Comparison of ENCODE assay signal across 8 cellular contexts in the genomic region with DNA sequence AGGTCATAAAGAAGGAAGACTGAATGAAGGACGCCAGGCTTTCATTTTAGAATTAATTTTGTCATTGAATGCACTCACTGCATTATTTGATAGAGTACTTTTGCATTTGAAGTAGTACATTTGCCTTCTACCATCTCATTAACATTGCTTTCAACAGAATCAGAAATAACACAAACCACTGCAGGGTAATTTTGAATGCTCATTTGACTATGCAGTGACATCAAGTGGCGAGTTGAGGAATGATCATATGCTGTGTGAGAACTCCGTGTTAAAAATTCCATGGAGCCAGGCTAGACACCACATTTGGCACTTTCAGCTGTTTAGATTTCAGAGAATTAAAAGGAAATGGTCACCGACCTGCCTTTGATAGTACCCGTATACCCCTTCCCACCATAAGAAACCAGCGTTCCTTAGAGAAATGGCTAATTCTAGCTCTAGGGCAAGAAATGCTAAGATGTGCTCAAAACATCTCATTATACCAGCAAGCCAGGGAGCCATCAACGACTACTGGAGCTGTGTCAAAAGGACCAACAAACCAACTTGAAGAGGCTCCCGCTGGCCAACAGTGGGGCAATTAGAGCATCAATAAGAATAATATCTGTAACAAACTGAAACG. TPM values are rescaled to one million over a fixed set of nuclear protein-coding genes. Genes with fewer than 3 reads are reported as not detected.
DNase-seq lines count a peak whose midpoint lies in the region; ATAC-seq and TF ChIP-seq lines count a peak whose summit lies in the region.

No MANE protein-coding gene starts in this region.

- POLR2A ChIA-PET in activated CD8-positive, alpha-beta T cell treated with anti-CD3 and anti-CD28 coated beads for 36 hours (lab: Charles Lee) = no interaction called here
- POLR2A ChIA-PET in activated CD8-positive, alpha-beta T cell treated with anti-CD3 and anti-CD28 coated beads, Interleukin-2, amount 10 ng/mL, durations not matched to agents 7 days and 5 days (lab: Charles Lee) = no interaction called here

- CTCF ChIA-PET in activated CD8-positive, alpha-beta T cell treated with anti-CD3 and anti-CD28 coated beads for 36 hours (lab: Charles Lee) = interaction anchor here (0.7 to 5.3 kb wide), 7 partner anchors 13 to 229 kb away, joined by 3 to 40 read pairs (median 4); a partner anchor contains a TSS
- CTCF ChIA-PET in activated CD8-positive, alpha-beta T cell treated with anti-CD3 and anti-CD28 coated beads, Interleukin-2, amount 10 ng/mL, durations not matched to agents 7 days and 5 days (lab: Charles Lee) = interaction anchor here (0.7 to 5.3 kb wide), 6 partner anchors 19 to 272 kb away, joined by 3 to 36 read pairs (median 8); no protein-coding TSS in a partner anchor

- H3K27me3 ChIP-seq in right lobe of liver = no peaks in the 10 kb centered on the region

- ATAC-seq in activated CD8-positive, alpha-beta T cell treated with anti-CD3 and anti-CD28 coated beads for 36 hours = no peak
- ATAC-seq in activated CD8-positive, alpha-beta T cell treated with anti-CD3 and anti-CD28 coated beads, Interleukin-2, amount 10 ng/mL, durations not matched to agents 7 days and 5 days = no peak
- ATAC-seq in right lobe of liver = peak; percentile 79 to 82 (median 82)
- ATAC-seq in GM19397 (IDR thresholded peaks at IDR 0.05; ENCODE audit: unreplicated experiment) = no peak
- no peak for ATAC-seq in HG02763 (IDR thresholded peaks at IDR 0.05; ENCODE audit: unreplicated experiment)

- peak; percentile 59 for TF ChIP-seq CTCF in activated CD8-positive, alpha-beta T cell treated with anti-CD3 and anti-CD28 coated beads for 36 hours (IDR thresholded peaks at IDR 0.05)
- TF ChIP-seq CTCF in right lobe of liver (IDR thresholded peaks at IDR 0.05) = peak; percentile 55 to 64 (median 58)

- intact Hi-C loops in activated CD8-positive, alpha-beta T cell treated with anti-CD3 and anti-CD28 coated beads for 36 hours (cut with micrococcal nuclease) = loop anchor here (2.0 kb wide), 1 partner anchor 67 kb away; no protein-coding TSS in a partner anchor
- intact Hi-C loops in right lobe of liver (cut with DNase I) = loop anchor here in 1 of 2 donors (10.0 kb wide), 1 partner anchor 69 kb away; no protein-coding TSS in a partner anchor

- no peak overlapping the region for H3K4me3 ChIP-seq in right lobe of liver

- no peaks in the 10 kb centered on the region for H3K9me3 Mint-ChIP-seq in activated CD8-positive, alpha-beta T cell treated with anti-CD3 and anti-CD28 coated beads for 36 hours
- no peaks in the 10 kb centered on the region for H3K9me3 Mint-ChIP-seq in activated CD8-positive, alpha-beta T cell treated with anti-CD3 and anti-CD28 coated beads, Interleukin-2, amount 10 ng/mL, durations not matched to agents 7 days and 5 days (ENCODE audit: insufficient read depth)

- no peak for TF ChIP-seq POLR2A in right lobe of liver (IDR thresholded peaks at IDR 0.05)

- no peaks in the 10 kb centered on the region for H3K4me1 ChIP-seq in right lobe of liver

- H3K4me3 Mint-ChIP-seq in activated CD8-positive, alpha-beta T cell treated with anti-CD3 and anti-CD28 coated beads for 36 hours = no peak overlapping the region
- no peak overlapping the region for H3K4me3 Mint-ChIP-seq in activated CD8-positive, alpha-beta T cell treated with anti-CD3 and anti-CD28 coated beads, Interleukin-2, amount 10 ng/mL, durations not matched to agents 7 days and 5 days

- peaks cover 0 to 86% (median 28%) of the 10 kb centered on the region in 4 donors for H3K36me3 ChIP-seq in right lobe of liver

- DNase-seq in activated CD8-positive, alpha-beta T cell treated with anti-CD3 and anti-CD28 coated beads for 36 hours = no peak
- no peak for DNase-seq in activated CD8-positive, alpha-beta T cell treated with anti-CD3 and anti-CD28 coated beads, Interleukin-2, amount 10 ng/mL, durations not matched to agents 7 days and 5 days
- DNase-seq in NCI-H446 treated with DMSO at 0.1 percent for 48 hours (lab: John Stamatoyannopoulos, UW) (peak; percentile 14), right lobe of liver (peak in 1 of 3 donors; percentile 23)
- DNase-seq in activated T-cell treated with anti-CD3 and anti-CD28 coated beads, Interleukin-2, amount 50 U/mL, for 48 hours = no peak

- 49% methylated on average over 9 of the region's 9 CpGs for WGBS in right lobe of liver (ENCODE audit: insufficient coverage, low coverage, low lambda C conversion rate, missing lambda C conversion rate)

- H3K9me3 ChIP-seq in right lobe of liver = no peaks in the 10 kb centered on the region

- H3K27me3 Mint-ChIP-seq in activated CD8-positive, alpha-beta T cell treated with anti-CD3 and anti-CD28 coated beads for 36 hours = no peaks in the 10 kb centered on the region
- no peaks in the 10 kb centered on the region for H3K27me3 Mint-ChIP-seq in activated CD8-positive, alpha-beta T cell treated with anti-CD3 and anti-CD28 coated beads, Interleukin-2, amount 10 ng/mL, durations not matched to agents 7 days and 5 days (ENCODE audit: low read depth)

- H3K27ac Mint-ChIP-seq in activated CD8-positive, alpha-beta T cell treated with anti-CD3 and anti-CD28 coated beads for 36 hours = no peak overlapping the region
- no peak overlapping the region for H3K27ac Mint-ChIP-seq in activated CD8-positive, alpha-beta T cell treated with anti-CD3 and anti-CD28 coated beads, Interleukin-2, amount 10 ng/mL, durations not matched to agents 7 days and 5 days

- H3K27ac ChIP-seq in cingulate gyrus (ENCODE audit: low read depth, low read length) (peak overlapping the region; percentile 50), right lobe of liver (no peak overlapping the region)

- peaks cover 5% of the 10 kb centered on the region for H3K36me3 Mint-ChIP-seq in activated CD8-positive, alpha-beta T cell treated with anti-CD3 and anti-CD28 coated beads for 36 hours (ENCODE audit: low read depth)
- H3K36me3 Mint-ChIP-seq in activated CD8-positive, alpha-beta T cell treated with anti-CD3 and anti-CD28 coated beads, Interleukin-2, amount 10 ng/mL, durations not matched to agents 7 days and 5 days (ENCODE audit: low read depth) = peaks cover 4% of the 10 kb centered on the region

- H3K4me1 Mint-ChIP-seq in activated CD8-positive, alpha-beta T cell treated with anti-CD3 and anti-CD28 coated beads for 36 hours (ENCODE audit: low read depth) = no peaks in the 10 kb centered on the region
- no peaks in the 10 kb centered on the region for H3K4me1 Mint-ChIP-seq in activated CD8-positive, alpha-beta T cell treated with anti-CD3 and anti-CD28 coated beads, Interleukin-2, amount 10 ng/mL, durations not matched to agents 7 days and 5 days (ENCODE audit: low read depth)

RNA-seq across cellular contexts. Expression of a gene that starts 16.5 kb away (rescaled TPM):
- total RNA-seq in activated CD8-positive, alpha-beta T cell treated with anti-CD3 and anti-CD28 coated beads for 36 hours = 10 to 100 TPM; 23.9 to 24.8 TPM
- 10 to 100 TPM; 13.2 to 14.6 TPM for total RNA-seq in activated CD8-positive, alpha-beta T cell treated with anti-CD3 and anti-CD28 coated beads, Interleukin-2, amount 10 ng/mL, durations not matched to agents 7 days and 5 days
- total RNA-seq in right lobe of liver = 100 to 1,000 TPM in 1 of 6 experiments, 10 to 100 TPM in 5; 45.8 to 100 (median 68.9) TPM

RNA-seq across cellular contexts. Expression of a gene that starts 31.6 kb away (rescaled TPM):
- total RNA-seq in activated CD8-positive, alpha-beta T cell treated with anti-CD3 and anti-CD28 coated beads for 36 hours = not detected
- total RNA-seq in activated CD8-positive, alpha-beta T cell treated with anti-CD3 and anti-CD28 coated beads, Interleukin-2, amount 10 ng/mL, durations not matched to agents 7 days and 5 days = not detected
- total RNA-seq in right lobe of liver = not detected

Comparison
In these comparisons a context has a peak if more than half of its experiments do, and no peak if none do; other contexts are left out.
1. ATAC-seq: peak in right lobe of liver (4 of 4); none in activated CD8-positive, alpha-beta T cell treated with anti-CD3 and anti-CD28 coated beads for 36 hours (single experiment), activated CD8-positive, alpha-beta T cell treated with anti-CD3 and anti-CD28 coated beads, Interleukin-2, amount 10 ng/mL, durations not matched to agents 7 days and 5 days (single experiment), GM19397 (single experiment) and HG02763 (single experiment).